25 cellular contexts compared by ENCODE assay signal in genomic region chr9:23725279-23725946, GRCh38.
"Had no signal": no experiment of that assay in that cellular context is flagged by ENCODE, and none has a peak within 500 bp of the region (broad histone marks: within the 10 kb centered on the region; RNA-seq: fewer than 3 reads in every experiment).

No MANE protein-coding gene starts in this region.

- FAIRE-seq: HepG2, RCC 7860 had no signal

- H3K4me3 ChIP-seq: MG63, SJSA1, SK-N-MC had no signal

- H3K27me3 ChIP-seq: MG63, SJSA1 had no signal

- H3K36me3 ChIP-seq: MG63, SJSA1 had no signal

- H3K27ac ChIP-seq: SJSA1, SK-N-MC had no signal

- ATAC-seq: HepG2 had no signal

- DNase-seq: IMR-90, Karpas-422, KG1, MG63, NCI-H1092, NCI-H1105 treated with DMSO at 0.1 percent for 48 hours, NCI-H1417 treated with DMSO at 0.1 percent for 48 hours, NCI-H146, NCI-H1694 treated with DMSO at 0.1 percent for 48 hours, NCI-H1930, NCI-H2081, NCI-H2171, NCI-H226, NCI-H446, NCI-H510A, NCI-H524 treated with DMSO at 0.1 percent for 48 hours, NCI-H69, NCI-H774, Right ventricle myocardium superior, RPMI8226, SIG-M5 had no signal

- H3K9me3 ChIP-seq: MG63, SJSA1 had no signal

- H3K4me1 ChIP-seq: SJSA1 had no signal
